In genomic region chr14:74492413-74493342, GRCh38 we compare ENCODE assay signal across 8 cellular contexts. TPM values are rescaled to one million over a fixed set of nuclear protein-coding genes. Genes with fewer than 3 reads are reported as not detected.
DNase-seq lines count a peak whose midpoint lies in the region; ATAC-seq and TF ChIP-seq lines count a peak whose summit lies in the region.

TSS of gene NPC2 (minus strand) at chr14:74493305. CDS start at chr14:74493274, 31 bp downstream.

- TF ChIP-seq POLR2A in lower leg skin (IDR thresholded peaks at IDR 0.05): no peak

- 1% methylated on average over 27 to 36 of the region's 42 CpGs for WGBS in lower leg skin, 2 donors
- WGBS in thymus: under 1% methylated on average over 42 of the region's 42 CpGs

- DNase-seq in CD8-positive, alpha-beta T cell: no peak
- DNase-seq in LNCaP clone FGC (ENCODE audit: low read depth) (no peak), cardiac fibroblast (ENCODE audit: low read depth in 2 of 2) (peak in 1 of 2 donors; percentile 35), lower leg skin (ENCODE audit: low spot score in 2 of 2) (no peak), kidney glomerular epithelial cell (lab: John Stamatoyannopoulos, UW) (no peak)
- DNase-seq in stimulated activated naive CD4-positive, alpha-beta T cell treated with Interleukin-2 at 50 U/mL for 16 hours (lab: John Stamatoyannopoulos, UW): no peak

- H3K9me3 ChIP-seq in CD8-positive, alpha-beta T cell (ENCODE audit: low read length): no peaks in the 10 kb centered on the region
- H3K9me3 ChIP-seq in thymus (ENCODE audit: control insufficient read depth): no peaks in the 10 kb centered on the region

- no peak within 1 kb of the TSS for H3K4me3 Mint-ChIP-seq in CD8-positive, alpha-beta T cell

- peak within 1 kb of the TSS; percentile 80 for H3K27ac ChIP-seq in CD8-positive, alpha-beta T cell (ENCODE audit: low read depth, low read length)
- peak within 1 kb of the TSS; percentile 83 for H3K27ac ChIP-seq in thymus (ENCODE audit: low read depth)

- H3K9me3 Mint-ChIP-seq in CD8-positive, alpha-beta T cell: no peaks in the 10 kb centered on the region

- H3K4me3 ChIP-seq in CD8-positive, alpha-beta T cell (ENCODE audit: low read depth, low read length): peak within 1 kb of the TSS; percentile 90
- H3K4me3 ChIP-seq in LNCaP clone FGC (ENCODE audit: low read depth, low read length): peak within 1 kb of the TSS; percentile 96
- H3K4me3 ChIP-seq in cardiac fibroblast (replicated peaks in 1 of 2; ENCODE audit: low read depth in 2 of 2, low read length in 2 of 2): peak within 1 kb of the TSS; percentile 97
- H3K4me3 ChIP-seq in lower leg skin (ENCODE audit: low read depth, poor library complexity, severe bottlenecking): peak within 1 kb of the TSS; percentile 68
- H3K4me3 ChIP-seq in thymus (ENCODE audit: low read length): peak within 1 kb of the TSS; percentile 72

- peaks cover 32% of the 10 kb centered on the region for H3K4me1 ChIP-seq in CD8-positive, alpha-beta T cell (ENCODE audit: insufficient read depth, low read length)
- peaks cover 15% of the 10 kb centered on the region for H3K4me1 ChIP-seq in thymus (ENCODE audit: control insufficient read depth, insufficient read depth, low read length)

- H3K27me3 ChIP-seq in CD8-positive, alpha-beta T cell (ENCODE audit: insufficient read depth, low read length): no peaks in the 10 kb centered on the region
- H3K27me3 ChIP-seq in thymus (ENCODE audit: control insufficient read depth, insufficient read depth): peaks cover 15% of the 10 kb centered on the region

- peaks cover 31% of the 10 kb centered on the region for H3K4me1 Mint-ChIP-seq in CD8-positive, alpha-beta T cell (ENCODE audit: low read depth)

- TF ChIP-seq CTCF in CD8-positive, alpha-beta T cell (IDR thresholded peaks at IDR 0.05): no peak
- no peak for TF ChIP-seq CTCF in LNCaP clone FGC (IDR thresholded peaks at IDR 0.05; ENCODE audit: control insufficient read depth, extremely low read depth, insufficient read depth)
- no peak for TF ChIP-seq CTCF in cardiac fibroblast (IDR thresholded peaks at IDR 0.05; ENCODE audit: low read depth, low read length)
- TF ChIP-seq CTCF in lower leg skin (IDR thresholded peaks at IDR 0.05): no peak

- no peak for ATAC-seq in CD8-positive, alpha-beta T cell
- ATAC-seq in GM21528 (IDR thresholded peaks at IDR 0.05; ENCODE audit: low FRiP score, unreplicated experiment): peak; percentile 17

- no peaks in the 10 kb centered on the region for H3K36me3 ChIP-seq in CD8-positive, alpha-beta T cell (ENCODE audit: insufficient read depth, low read length)
- H3K36me3 ChIP-seq in thymus (ENCODE audit: control insufficient read depth, insufficient read depth): no peaks in the 10 kb centered on the region

- H3K27ac Mint-ChIP-seq in CD8-positive, alpha-beta T cell: peak within 1 kb of the TSS; percentile 92

- H3K36me3 Mint-ChIP-seq in CD8-positive, alpha-beta T cell: peaks cover 25% of the 10 kb centered on the region

- H3K27me3 Mint-ChIP-seq in CD8-positive, alpha-beta T cell (ENCODE audit: low read depth): no peaks in the 10 kb centered on the region

- CTCF ChIA-PET in CD8-positive, alpha-beta T cell (lab: Charles Lee): no interaction called here

- POLR2A ChIA-PET in CD8-positive, alpha-beta T cell (lab: Charles Lee): no interaction called here

- intact Hi-C loops in CD8-positive, alpha-beta T cell (cut with DNase I, micrococcal nuclease): loop anchor here (1.0 to 10.0 kb wide), 18 partner anchors 115 to 1662 kb away; partner anchors contain the start of genes ABCD4 (in 2 of the 2), ALDH6A1 (in 2 of the 2), AREL1 (in 2 of the 2) and ERG28 (in 2 of the 2)
- intact Hi-C loops in lower leg skin (cut with DNase I; ENCODE audit: low total_unique reads): no loop called here

RNA-seq across cellular contexts. Expression of gene NPC2, which starts in this region (rescaled TPM):
- 10 to 100 TPM; 24.6 to 25.4 TPM for total RNA-seq in CD8-positive, alpha-beta T cell
- total RNA-seq in lower leg skin: 100 to 1,000 TPM; 229 to 483 (median 297) TPM
- polyA plus RNA-seq in thymus: 260 TPM

Comparison
In these comparisons a context has a peak if more than half of its experiments do, and no peak if none do; other contexts are left out.
1. RNA of gene NPC2 (total RNA-seq): 229 to 483 TPM in lower leg skin; 24.6 to 25.4 TPM in CD8-positive, alpha-beta T cell; every median in the first group is over 4 times any median in the second.
2. Peak in every context shown above with its lines, with median percentiles within 50 percentile points of each other: H3K4me3 ChIP-seq.